In the genomic region with DNA sequence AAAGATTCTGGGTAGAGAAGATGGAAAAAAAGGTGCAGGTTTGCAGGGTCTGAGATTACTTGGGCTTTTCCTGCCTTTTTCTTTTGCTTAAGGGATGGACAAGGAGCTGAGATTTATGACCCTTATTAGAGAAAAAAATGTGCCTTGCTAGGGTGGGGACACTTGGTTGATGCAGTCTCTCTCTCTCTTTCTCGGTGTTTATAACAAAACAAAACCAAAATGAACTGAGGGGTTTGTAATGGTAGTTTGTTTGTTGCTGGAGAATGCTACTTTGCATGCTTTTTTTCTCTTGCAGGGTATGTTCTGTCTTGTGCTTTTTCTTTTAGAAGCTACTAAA, we compare ENCODE assay signal across 1 cellular context.
TF ChIP-seq lines count a peak whose summit lies in the region.

No MANE protein-coding gene starts in this region.

TF ChIP-seq in GM12878, 131 proteins besides CTCF, POLR2A, EP300 and RAD21 (continued from another document):
- TF ChIP-seq, protein P1, sequence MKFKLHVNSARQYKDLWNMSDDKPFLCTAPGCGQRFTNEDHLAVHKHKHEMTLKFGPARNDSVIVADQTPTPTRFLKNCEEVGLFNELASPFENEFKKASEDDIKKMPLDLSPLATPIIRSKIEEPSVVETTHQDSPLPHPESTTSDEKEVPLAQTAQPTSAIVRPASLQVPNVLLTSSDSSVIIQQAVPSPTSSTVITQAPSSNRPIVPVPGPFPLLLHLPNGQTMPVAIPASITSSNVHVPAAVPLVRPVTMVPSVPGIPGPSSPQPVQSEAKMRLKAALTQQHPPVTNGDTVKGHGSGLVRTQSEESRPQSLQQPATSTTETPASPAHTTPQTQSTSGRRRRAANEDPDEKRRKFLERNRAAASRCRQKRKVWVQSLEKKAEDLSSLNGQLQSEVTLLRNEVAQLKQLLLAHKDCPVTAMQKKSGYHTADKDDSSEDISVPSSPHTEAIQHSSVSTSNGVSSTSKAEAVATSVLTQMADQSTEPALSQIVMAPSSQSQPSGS (IDR thresholded peaks at IDR 0.05; ENCODE audit: low read length), result no peak
- no peak for TF ChIP-seq SRF (IDR thresholded peaks at IDR 0.05; ENCODE audit: low read depth in 2 of 2, low read length in 2 of 2)
- no peak for TF ChIP-seq FOXK2 (IDR thresholded peaks at IDR 0.05)
- TF ChIP-seq MYB (IDR thresholded peaks at IDR 0.05; ENCODE audit: borderline replicate concordance, low read depth, low read length), result no peak
- TF ChIP-seq, protein P2, sequence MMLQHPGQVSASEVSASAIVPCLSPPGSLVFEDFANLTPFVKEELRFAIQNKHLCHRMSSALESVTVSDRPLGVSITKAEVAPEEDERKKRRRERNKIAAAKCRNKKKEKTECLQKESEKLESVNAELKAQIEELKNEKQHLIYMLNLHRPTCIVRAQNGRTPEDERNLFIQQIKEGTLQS (IDR thresholded peaks at IDR 0.05; ENCODE audit: borderline replicate concordance, extremely low read depth, low read depth, low read length), result no peak
- no peak for TF ChIP-seq NFXL1 (IDR thresholded peaks at IDR 0.05; ENCODE audit: borderline replicate concordance)
- TF ChIP-seq CHD1 (IDR thresholded peaks at IDR 0.05; ENCODE audit: low read depth, low read length), result no peak
- no peak for TF ChIP-seq HSF1 (IDR thresholded peaks at IDR 0.05; ENCODE audit: low read depth, low read length)
- no peak for TF ChIP-seq CBX3 (IDR thresholded peaks at IDR 0.05; ENCODE audit: borderline replicate concordance, low read depth)
- no peak for TF ChIP-seq JUND (IDR thresholded peaks at IDR 0.05; ENCODE audit: low read depth, low read length)
